ENCODE assay signal across 1 cellular context in the genomic region with DNA sequence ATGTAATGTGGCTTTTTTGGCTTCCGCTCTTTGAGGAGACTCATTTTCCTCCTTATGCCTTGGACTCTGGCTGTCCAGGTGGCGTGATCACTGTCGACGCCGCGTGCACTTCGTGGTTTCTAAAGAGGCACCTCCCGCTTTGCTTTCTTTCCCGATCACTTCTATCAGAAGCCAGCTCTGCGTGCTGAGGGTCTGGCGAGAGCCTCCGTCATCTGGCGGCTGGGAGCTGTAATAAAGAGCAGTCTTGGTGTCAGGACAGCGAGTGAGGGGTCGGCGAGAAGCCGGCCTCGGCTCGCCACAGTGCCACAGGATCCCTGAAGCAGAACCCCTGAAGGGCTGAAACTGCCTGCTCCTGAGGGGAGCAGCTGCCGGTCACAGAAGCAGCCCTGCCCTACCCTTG.
TF ChIP-seq lines count a peak whose summit lies in the region.

No MANE protein-coding gene starts in this region.

TF ChIP-seq in WTC11, 78 proteins besides CTCF, POLR2A, EP300 and RAD21 (continued from another document):
- TF ChIP-seq, protein P1, sequence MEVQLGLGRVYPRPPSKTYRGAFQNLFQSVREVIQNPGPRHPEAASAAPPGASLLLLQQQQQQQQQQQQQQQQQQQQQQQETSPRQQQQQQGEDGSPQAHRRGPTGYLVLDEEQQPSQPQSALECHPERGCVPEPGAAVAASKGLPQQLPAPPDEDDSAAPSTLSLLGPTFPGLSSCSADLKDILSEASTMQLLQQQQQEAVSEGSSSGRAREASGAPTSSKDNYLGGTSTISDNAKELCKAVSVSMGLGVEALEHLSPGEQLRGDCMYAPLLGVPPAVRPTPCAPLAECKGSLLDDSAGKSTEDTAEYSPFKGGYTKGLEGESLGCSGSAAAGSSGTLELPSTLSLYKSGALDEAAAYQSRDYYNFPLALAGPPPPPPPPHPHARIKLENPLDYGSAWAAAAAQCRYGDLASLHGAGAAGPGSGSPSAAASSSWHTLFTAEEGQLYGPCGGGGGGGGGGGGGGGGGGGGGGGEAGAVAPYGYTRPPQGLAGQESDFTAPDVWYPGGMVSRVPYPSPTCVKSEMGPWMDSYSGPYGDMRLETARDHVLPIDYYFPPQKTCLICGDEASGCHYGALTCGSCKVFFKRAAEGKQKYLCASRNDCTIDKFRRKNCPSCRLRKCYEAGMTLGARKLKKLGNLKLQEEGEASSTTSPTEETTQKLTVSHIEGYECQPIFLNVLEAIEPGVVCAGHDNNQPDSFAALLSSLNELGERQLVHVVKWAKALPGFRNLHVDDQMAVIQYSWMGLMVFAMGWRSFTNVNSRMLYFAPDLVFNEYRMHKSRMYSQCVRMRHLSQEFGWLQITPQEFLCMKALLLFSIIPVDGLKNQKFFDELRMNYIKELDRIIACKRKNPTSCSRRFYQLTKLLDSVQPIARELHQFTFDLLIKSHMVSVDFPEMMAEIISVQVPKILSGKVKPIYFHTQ (CRISPR knock-in tag; IDR thresholded peaks at IDR 0.05), result no peak
- no peak for TF ChIP-seq TP53 (CRISPR knock-in tag; IDR thresholded peaks at IDR 0.05)
- TF ChIP-seq ZNF281 (CRISPR knock-in tag; IDR thresholded peaks at IDR 0.05), result no peak
- TF ChIP-seq CBFB (CRISPR knock-in tag; IDR thresholded peaks at IDR 0.05; ENCODE audit: low read depth), result no peak
- TF ChIP-seq RELA (CRISPR knock-in tag; IDR thresholded peaks at IDR 0.05; ENCODE audit: borderline replicate concordance), result no peak
- no peak for TF ChIP-seq ZNF532 (CRISPR knock-in tag; IDR thresholded peaks at IDR 0.05; ENCODE audit: borderline replicate concordance)
- no peak for TF ChIP-seq SMAD3 (CRISPR knock-in tag; IDR thresholded peaks at IDR 0.05; ENCODE audit: borderline replicate concordance)
